ENCODE assay signal across 18 cellular contexts in the genomic region with DNA sequence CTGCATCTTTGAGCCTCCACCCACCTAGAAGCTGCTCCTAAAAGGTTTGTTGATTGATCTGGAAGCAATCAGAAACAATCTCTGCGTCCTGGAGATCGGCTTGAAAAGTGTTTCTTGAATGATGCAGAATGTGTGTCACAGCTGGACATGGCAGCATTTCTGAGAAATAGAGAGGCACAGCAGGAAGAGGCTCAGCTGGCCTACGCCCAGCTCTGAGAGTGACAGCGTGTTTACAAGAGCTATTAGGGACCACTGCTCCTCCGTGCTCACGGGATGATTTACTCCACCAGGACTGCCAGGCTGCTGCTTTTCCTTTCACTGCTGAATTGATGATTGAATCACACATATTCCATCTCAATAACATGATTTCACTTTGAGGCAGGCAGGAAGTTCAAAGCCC.
"Had no signal": no experiment of that assay in that cellular context is flagged by ENCODE, and none has a peak within 500 bp of the region (broad histone marks: within the 10 kb centered on the region; RNA-seq: fewer than 3 reads in every experiment).

No MANE protein-coding gene starts in this region.

- H3K27me3 Mint-ChIP-seq: dendritic cell treated with granulocyte-macrophage colony-stimulating factor and Interleukin-4, amounts not matched to agents 40 ng/mL and 50 ng/mL, for 4 days had no signal

- H3K4me3 Mint-ChIP-seq: activated naive CD4-positive, alpha-beta T cell treated with anti-CD3 and anti-CD28 coated beads, Interleukin-2, amount 50 U/mL, for 24 hours; activated T-cell treated with anti-CD3 and anti-CD28 coated beads, Interleukin-2, amount 50 U/mL, for 72 hours; dendritic cell treated with granulocyte-macrophage colony-stimulating factor and Interleukin-4, amounts not matched to agents 40 ng/mL and 50 ng/mL, for 4 days; nephron progenitor cell had no signal

- H3K9me3 Mint-ChIP-seq: activated naive CD4-positive, alpha-beta T cell treated with anti-CD3 and anti-CD28 coated beads, Interleukin-2, amount 50 U/mL, for 24 hours; activated T-cell treated with anti-CD3 and anti-CD28 coated beads, Interleukin-2, amount 50 U/mL, for 72 hours; dendritic cell treated with granulocyte-macrophage colony-stimulating factor and Interleukin-4, amounts not matched to agents 40 ng/mL and 50 ng/mL, for 4 days; nephron progenitor cell had no signal

- H3K27ac Mint-ChIP-seq: activated naive CD4-positive, alpha-beta T cell treated with anti-CD3 and anti-CD28 coated beads, Interleukin-2, amount 50 U/mL, for 24 hours; activated T-cell treated with anti-CD3 and anti-CD28 coated beads, Interleukin-2, amount 50 U/mL, for 72 hours; dendritic cell treated with granulocyte-macrophage colony-stimulating factor and Interleukin-4, amounts not matched to agents 40 ng/mL and 50 ng/mL, for 4 days; nephron progenitor cell had no signal

- H3K4me1 Mint-ChIP-seq: activated naive CD4-positive, alpha-beta T cell treated with anti-CD3 and anti-CD28 coated beads, Interleukin-2, amount 50 U/mL, for 24 hours had no signal

- DNase-seq: activated CD4-positive, CD25-positive, alpha-beta regulatory T cell treated with anti-CD3 and anti-CD28 coated beads, Interleukin-2, amount 50 U/mL, for 72 hours; activated CD8-positive, alpha-beta memory T cell treated with anti-CD3 and anti-CD28 coated beads for 24 hours; activated CD8-positive, alpha-beta memory T cell treated with anti-CD3 and anti-CD28 coated beads, Interleukin-2, amount 50 U/mL, for 48 hours; activated effector memory CD4-positive, alpha-beta T cell treated with anti-CD3 and anti-CD28 coated beads, Interleukin-2, amount 50 U/mL, for 16 hours; activated T-cell treated with anti-CD3 and anti-CD28 coated beads, Interleukin-2, amount 50 U/mL, for 72 hours; adrenal gland; effector CD8-positive, alpha-beta T cell; foreskin melanocyte; head of caudate nucleus; left ventricle myocardium superior; nephron progenitor cell; right cardiac atrium; stimulated activated CD4-positive, alpha-beta T cell treated with anti-CD3 and anti-CD28 coated beads, Interleukin-2, amount 100 ng/mL, for 24 hours; stimulated activated naive CD4-positive, alpha-beta T cell treated with Interleukin-2 at 50 U/mL for 16 hours; T1000; thyroid gland had no signal

- ATAC-seq: activated T-cell treated with anti-CD3 and anti-CD28 coated beads, Interleukin-2, amount 50 U/mL, for 72 hours; left ventricle myocardium superior; right cardiac atrium had no signal

- H3K36me3 Mint-ChIP-seq: activated naive CD4-positive, alpha-beta T cell treated with anti-CD3 and anti-CD28 coated beads, Interleukin-2, amount 50 U/mL, for 24 hours had no signal
